Comparison of ENCODE assay signal across 1 cellular context in genomic region chr19:50365434-50366306, GRCh38.
TF ChIP-seq lines count a peak whose summit lies in the region.

TSS of gene NAPSA (minus strand) at chr19:50365639. CDS start at chr19:50365621, 18 bp downstream.

TF ChIP-seq in IMR-90, 13 proteins besides CTCF, POLR2A, EP300 and RAD21:
- TF ChIP-seq BHLHE40 (IDR thresholded peaks at IDR 0.05; ENCODE audit: low read depth, low read length) (no peak), CHD1 (IDR thresholded peaks at IDR 0.05; ENCODE audit: low read depth, low read length) (no peak), MAFK (IDR thresholded peaks at IDR 0.05; ENCODE audit: low read depth, low read length) (no peak), ELK1 (IDR thresholded peaks at IDR 0.05; ENCODE audit: borderline replicate concordance, low read depth, low read length) (no peak), SMC3 (IDR thresholded peaks at IDR 0.05; ENCODE audit: low read depth, low read length) (no peak), RCOR1 (IDR thresholded peaks at IDR 0.05; ENCODE audit: insufficient replicate concordance, low read length) (no peak), RFX5 (IDR thresholded peaks at IDR 0.05; ENCODE audit: low read depth, low read length) (no peak), MAZ (IDR thresholded peaks at IDR 0.05; ENCODE audit: borderline replicate concordance, low read depth, low read length) (no peak), MXI1 (IDR thresholded peaks at IDR 0.05; ENCODE audit: borderline replicate concordance, low read depth, low read length) (no peak), CEBPB (IDR thresholded peaks at IDR 0.05; ENCODE audit: low read depth, low read length) (no peak), NFE2L2 (IDR thresholded peaks at IDR 0.05; ENCODE audit: low read depth, low read length) (no peak), USF2 (IDR thresholded peaks at IDR 0.05; ENCODE audit: low read depth, low read length) (no peak), FOS (IDR thresholded peaks at IDR 0.05; ENCODE audit: low read depth, low read length) (no peak)
